ENCODE assay signal across 2 cellular contexts in the genomic region with DNA sequence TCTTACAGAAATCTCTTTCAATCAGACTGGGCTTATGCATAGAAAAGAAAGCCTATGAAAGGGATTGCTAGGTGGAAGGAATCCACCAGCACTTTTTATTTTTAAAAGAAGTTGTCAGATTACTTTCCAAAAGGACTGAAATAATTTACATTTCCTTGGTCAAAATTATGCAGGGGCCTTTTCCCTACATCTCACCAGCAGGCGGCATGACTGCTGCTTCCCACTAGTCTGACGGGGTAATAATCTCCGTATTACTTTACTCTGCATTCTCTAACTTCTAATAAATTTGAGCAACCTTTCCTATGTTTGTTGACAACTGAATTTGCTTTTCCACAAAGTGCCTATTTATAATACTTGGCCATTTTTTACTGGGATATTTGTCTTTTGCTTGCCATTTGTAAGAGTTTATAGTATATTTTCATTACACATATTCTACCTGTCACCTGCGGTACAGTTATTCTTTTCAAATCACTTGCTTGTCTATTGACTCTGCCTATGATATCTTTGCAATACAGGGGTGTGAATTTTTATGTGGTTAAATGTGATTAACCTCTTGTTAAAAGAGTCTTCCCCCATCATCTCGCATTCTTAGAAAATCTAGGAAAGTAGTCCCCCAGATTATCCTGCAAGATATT.
TF ChIP-seq lines count a peak whose summit lies in the region.

No MANE protein-coding gene starts in this region.

TF ChIP-seq in GM23338, 12 proteins besides CTCF, POLR2A, EP300 and RAD21:
- no peak for TF ChIP-seq EZH2phosphoT487 (IDR thresholded peaks at IDR 0.05; ENCODE audit: unreplicated experiment)
- no peak for TF ChIP-seq ZNF114 (CRISPR knock-in tag; IDR thresholded peaks at IDR 0.05)
- no peak for TF ChIP-seq POLR2AphosphoS5 (IDR thresholded peaks at IDR 0.05; ENCODE audit: low read depth)
- TF ChIP-seq ZNF331 (CRISPR knock-in tag; IDR thresholded peaks at IDR 0.05; ENCODE audit: low read depth), result no peak

TF ChIP-seq in HepG2, 621 proteins besides CTCF, POLR2A, EP300 and RAD21:
- TF ChIP-seq SMC3 (IDR thresholded peaks at IDR 0.05; ENCODE audit: low read length) (peak; percentile 63), STAG1 (CRISPR knock-in tag; IDR thresholded peaks at IDR 0.05) (peak; percentile 39), PAF1 (CRISPR knock-in tag; IDR thresholded peaks at IDR 0.05) (no peak)
- TF ChIP-seq, protein P1, sequence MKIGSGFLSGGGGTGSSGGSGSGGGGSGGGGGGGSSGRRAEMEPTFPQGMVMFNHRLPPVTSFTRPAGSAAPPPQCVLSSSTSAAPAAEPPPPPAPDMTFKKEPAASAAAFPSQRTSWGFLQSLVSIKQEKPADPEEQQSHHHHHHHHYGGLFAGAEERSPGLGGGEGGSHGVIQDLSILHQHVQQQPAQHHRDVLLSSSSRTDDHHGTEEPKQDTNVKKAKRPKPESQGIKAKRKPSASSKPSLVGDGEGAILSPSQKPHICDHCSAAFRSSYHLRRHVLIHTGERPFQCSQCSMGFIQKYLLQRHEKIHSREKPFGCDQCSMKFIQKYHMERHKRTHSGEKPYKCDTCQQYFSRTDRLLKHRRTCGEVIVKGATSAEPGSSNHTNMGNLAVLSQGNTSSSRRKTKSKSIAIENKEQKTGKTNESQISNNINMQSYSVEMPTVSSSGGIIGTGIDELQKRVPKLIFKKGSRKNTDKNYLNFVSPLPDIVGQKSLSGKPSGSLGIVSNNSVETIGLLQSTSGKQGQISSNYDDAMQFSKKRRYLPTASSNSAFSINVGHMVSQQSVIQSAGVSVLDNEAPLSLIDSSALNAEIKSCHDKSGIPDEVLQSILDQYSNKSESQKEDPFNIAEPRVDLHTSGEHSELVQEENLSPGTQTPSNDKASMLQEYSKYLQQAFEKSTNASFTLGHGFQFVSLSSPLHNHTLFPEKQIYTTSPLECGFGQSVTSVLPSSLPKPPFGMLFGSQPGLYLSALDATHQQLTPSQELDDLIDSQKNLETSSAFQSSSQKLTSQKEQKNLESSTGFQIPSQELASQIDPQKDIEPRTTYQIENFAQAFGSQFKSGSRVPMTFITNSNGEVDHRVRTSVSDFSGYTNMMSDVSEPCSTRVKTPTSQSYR (CRISPR knock-in tag; IDR thresholded peaks at IDR 0.05; ENCODE audit: borderline replicate concordance), result no peak
- TF ChIP-seq, protein P2, sequence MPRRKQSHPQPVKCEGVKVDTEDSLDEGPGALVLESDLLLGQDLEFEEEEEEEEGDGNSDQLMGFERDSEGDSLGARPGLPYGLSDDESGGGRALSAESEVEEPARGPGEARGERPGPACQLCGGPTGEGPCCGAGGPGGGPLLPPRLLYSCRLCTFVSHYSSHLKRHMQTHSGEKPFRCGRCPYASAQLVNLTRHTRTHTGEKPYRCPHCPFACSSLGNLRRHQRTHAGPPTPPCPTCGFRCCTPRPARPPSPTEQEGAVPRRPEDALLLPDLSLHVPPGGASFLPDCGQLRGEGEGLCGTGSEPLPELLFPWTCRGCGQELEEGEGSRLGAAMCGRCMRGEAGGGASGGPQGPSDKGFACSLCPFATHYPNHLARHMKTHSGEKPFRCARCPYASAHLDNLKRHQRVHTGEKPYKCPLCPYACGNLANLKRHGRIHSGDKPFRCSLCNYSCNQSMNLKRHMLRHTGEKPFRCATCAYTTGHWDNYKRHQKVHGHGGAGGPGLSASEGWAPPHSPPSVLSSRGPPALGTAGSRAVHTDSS (CRISPR knock-in tag; conservative IDR thresholded peaks at IDR 0.05), result no peak
TF ChIP-seq in HepG2: peak in this region for 2.
